In the genomic region with DNA sequence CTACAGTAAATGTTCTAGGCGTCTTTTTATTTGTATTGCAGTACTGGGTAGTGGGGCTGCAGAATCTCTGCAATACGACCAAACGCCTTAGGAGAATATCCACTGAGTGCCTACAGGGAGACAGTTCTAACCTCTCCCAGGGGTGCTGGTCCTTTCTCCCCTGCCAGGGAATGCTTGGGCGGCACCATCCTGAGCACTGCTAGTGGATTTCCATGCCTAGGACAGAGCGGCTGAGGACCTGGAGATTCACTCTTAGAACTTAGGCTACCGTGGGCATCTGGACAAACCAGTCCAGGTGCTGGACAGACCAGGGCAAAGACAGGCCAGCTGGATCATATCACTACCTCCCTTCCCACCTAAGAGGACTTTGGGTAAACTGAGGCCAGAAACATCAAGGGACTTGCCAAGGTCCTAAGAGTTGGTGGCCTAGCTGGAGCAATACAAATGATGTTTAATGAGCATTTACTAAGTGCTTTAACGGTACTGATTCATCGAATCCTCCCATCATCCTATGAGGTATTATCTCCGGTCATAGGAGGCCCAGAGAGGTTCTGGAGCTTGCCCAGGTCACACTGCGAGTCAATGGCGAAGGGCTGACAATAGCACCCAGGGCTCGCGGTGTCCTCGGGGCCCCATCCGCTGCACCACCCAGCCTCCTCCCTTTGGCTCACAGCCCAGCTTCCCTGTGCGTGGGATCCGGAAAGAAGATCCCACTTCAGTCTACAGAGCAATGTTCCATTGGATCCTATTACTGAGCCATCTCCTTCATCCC, we compare ENCODE assay signal across 8 cellular contexts. TPM values are rescaled to one million over a fixed set of nuclear protein-coding genes. Genes with fewer than 3 reads are reported as not detected.
DNase-seq lines count a peak whose midpoint lies in the region; ATAC-seq and TF ChIP-seq lines count a peak whose summit lies in the region.

No MANE protein-coding gene starts in this region.

- H3K36me3 ChIP-seq in GM06990 (ENCODE audit: control insufficient read depth, insufficient read depth, low read length) (no peaks in the 10 kb centered on the region; the same call in none of the 2 replicates), rectal smooth muscle tissue (ENCODE audit: control insufficient read depth, insufficient read depth, low read length) (peaks cover 3% of the 10 kb centered on the region)

- no peak overlapping the region for H3K27ac ChIP-seq in rectal smooth muscle tissue (ENCODE audit: low read depth, low read length)

- H3K36me3 Mint-ChIP-seq in activated CD8-positive, alpha-beta memory T cell treated with anti-CD3 and anti-CD28 coated beads, Interleukin-2, amount 10 ng/mL, durations not matched to agents 7 days and 5 days = peaks cover 16% of the 10 kb centered on the region

- H3K27ac Mint-ChIP-seq in activated CD8-positive, alpha-beta memory T cell treated with anti-CD3 and anti-CD28 coated beads, Interleukin-2, amount 10 ng/mL, durations not matched to agents 7 days and 5 days = peak overlapping the region; percentile 73

- no peak for TF ChIP-seq CTCF in GM06990 (IDR thresholded peaks at IDR 0.05; ENCODE audit: insufficient read depth, low read length, poor library complexity, severe bottlenecking)

- intact Hi-C loops in cardiac septum (cut with DNase I) = no loop called here

- CTCF ChIA-PET in activated CD8-positive, alpha-beta memory T cell treated with anti-CD3 and anti-CD28 coated beads, Interleukin-2, amount 10 ng/mL, durations not matched to agents 7 days and 5 days (lab: Charles Lee) = interaction anchor here (0.8 to 2.4 kb wide), 2 partner anchors 39 to 46 kb away, joined by 3 to 15 read pairs; partner anchors contain the start of gene LSG1

- H3K4me3 ChIP-seq in GM06990 (replicated peaks; ENCODE audit: low read depth, low read length) = peak overlapping the region; percentile 68
- H3K4me3 ChIP-seq in rectal smooth muscle tissue (ENCODE audit: low read length) = peak overlapping the region; percentile 72

- H3K4me1 ChIP-seq in rectal smooth muscle tissue (ENCODE audit: control insufficient read depth, insufficient read depth, low read length) = no peaks in the 10 kb centered on the region

- peak overlapping the region; percentile 1 for H3K9ac ChIP-seq in rectal smooth muscle tissue (ENCODE audit: low read length)

- peaks cover 15% of the 10 kb centered on the region for H3K4me1 Mint-ChIP-seq in activated CD8-positive, alpha-beta memory T cell treated with anti-CD3 and anti-CD28 coated beads, Interleukin-2, amount 10 ng/mL, durations not matched to agents 7 days and 5 days

- DNase-seq in GM06990 (ENCODE audit: extremely low read depth, insufficient read length) = no peak
- peak; percentile 60 for DNase-seq in HT-29 (ENCODE audit: low spot score)
- DNase-seq in activated CD8-positive, alpha-beta memory T cell treated with anti-CD3 and anti-CD28 coated beads, Interleukin-2, amount 10 ng/mL, durations not matched to agents 7 days and 5 days = peak; percentile 48
- DNase-seq in cardiac septum (ENCODE audit: low spot score) = peak; percentile 76
- no peak for DNase-seq in NCI-H82 treated with DMSO at 0.1 percent for 48 hours (lab: John Stamatoyannopoulos, UW; ENCODE audit: unreplicated experiment)
- DNase-seq in T-helper 9 cell = no peak

- H3K27me3 ChIP-seq in GM06990 (replicated peaks; ENCODE audit: control insufficient read depth, insufficient read depth, low read length) (no peaks in the 10 kb centered on the region), rectal smooth muscle tissue (ENCODE audit: control insufficient read depth, insufficient read depth, low read length) (no peaks in the 10 kb centered on the region)

- ATAC-seq in activated CD8-positive, alpha-beta memory T cell treated with anti-CD3 and anti-CD28 coated beads, Interleukin-2, amount 10 ng/mL, durations not matched to agents 7 days and 5 days = peak; percentile 8
- no peak for ATAC-seq in HG03139 (IDR thresholded peaks at IDR 0.05; ENCODE audit: unreplicated experiment)

- H3K9me3 Mint-ChIP-seq in activated CD8-positive, alpha-beta memory T cell treated with anti-CD3 and anti-CD28 coated beads, Interleukin-2, amount 10 ng/mL, durations not matched to agents 7 days and 5 days (ENCODE audit: low read depth) = no peaks in the 10 kb centered on the region

- no peaks in the 10 kb centered on the region for H3K27me3 Mint-ChIP-seq in activated CD8-positive, alpha-beta memory T cell treated with anti-CD3 and anti-CD28 coated beads, Interleukin-2, amount 10 ng/mL, durations not matched to agents 7 days and 5 days

- H3K4me3 Mint-ChIP-seq in activated CD8-positive, alpha-beta memory T cell treated with anti-CD3 and anti-CD28 coated beads, Interleukin-2, amount 10 ng/mL, durations not matched to agents 7 days and 5 days = peak overlapping the region; percentile 83

RNA-seq across cellular contexts. Expression of gene TMEM44, which starts 0.8 kb away (rescaled TPM):
- 30.4 and 30.6 TPM in 2 replicates for total RNA-seq in HT-29 (2014; rRNA removed; shearing (Covaris generic))
- 10 to 100 TPM; 15.3 to 15.9 TPM for total RNA-seq in activated CD8-positive, alpha-beta memory T cell treated with anti-CD3 and anti-CD28 coated beads, Interleukin-2, amount 10 ng/mL, durations not matched to agents 7 days and 5 days
- total RNA-seq in cardiac septum = 5.7 TPM

RNA-seq across cellular contexts. Expression of gene LSG1, which starts 39.6 kb away (rescaled TPM):
- 37.8 and 44.5 TPM in 2 replicates for total RNA-seq in HT-29 (2014; rRNA removed; shearing (Covaris generic))
- 10 to 100 TPM; 42.8 to 58.7 TPM for total RNA-seq in activated CD8-positive, alpha-beta memory T cell treated with anti-CD3 and anti-CD28 coated beads, Interleukin-2, amount 10 ng/mL, durations not matched to agents 7 days and 5 days
- 21.3 TPM for total RNA-seq in cardiac septum

RNA-seq across cellular contexts. Expression of gene FAM43A, which starts 53.3 kb away (rescaled TPM):
- 0.33 and 0.57 TPM in 2 replicates for total RNA-seq in HT-29 (2014; rRNA removed; shearing (Covaris generic))
- 10 to 100 TPM in 1 of 2 experiments, 1 to 10 TPM in 1; 1.6 to 10.0 TPM for total RNA-seq in activated CD8-positive, alpha-beta memory T cell treated with anti-CD3 and anti-CD28 coated beads, Interleukin-2, amount 10 ng/mL, durations not matched to agents 7 days and 5 days
- total RNA-seq in cardiac septum = 33.9 TPM

Comparison
In these comparisons a context has a peak if more than half of its experiments do, and no peak if none do; other contexts are left out.
1. DNase-seq: peak in HT-29 (single experiment), activated CD8-positive, alpha-beta memory T cell treated with anti-CD3 and anti-CD28 coated beads, Interleukin-2, amount 10 ng/mL, durations not matched to agents 7 days and 5 days (single experiment) and cardiac septum (single experiment); none in GM06990 (single experiment), NCI-H82 treated with DMSO at 0.1 percent for 48 hours (single experiment) and T-helper 9 cell (single experiment).